In genomic region chr1:15020943-15021745, GRCh38 we compare ENCODE assay signal across 19 cellular contexts.
DNase-seq lines count a peak whose midpoint lies in the region; ATAC-seq and TF ChIP-seq lines count a peak whose summit lies in the region.
"Had no signal": no experiment of that assay in that cellular context is flagged by ENCODE, and none has a peak within 500 bp of the region (broad histone marks: within the 10 kb centered on the region; RNA-seq: fewer than 3 reads in every experiment).

No MANE protein-coding gene starts in this region.

- intact Hi-C loops in Right ventricle myocardium inferior (cut with DNase I) = no loop called here
- intact Hi-C loops in cardiac septum (cut with DNase I) = no loop called here
- intact Hi-C loops in heart right ventricle (cut with DNase I) = loop anchor here in 3 of 10 donors (5.0 to 10.0 kb wide), 3 partner anchors 79 to 906 kb away; no protein-coding TSS in a partner anchor
- intact Hi-C loops in vagina (cut with DNase I) = no loop called here

- H3K36me3 ChIP-seq in heart right ventricle (no peaks in the 10 kb centered on the region), vagina (no peaks in the 10 kb centered on the region), neural progenitor cell (no peaks in the 10 kb centered on the region)
- H3K36me3 ChIP-seq: ascending aorta, sigmoid colon had no signal

- H3K79me2 ChIP-seq in neural progenitor cell (ENCODE audit: low read depth) = no peaks in the 10 kb centered on the region

- no peaks in the 10 kb centered on the region for H3K27me3 ChIP-seq in heart right ventricle
- H3K27me3 ChIP-seq in vagina = no peaks in the 10 kb centered on the region
- no peaks in the 10 kb centered on the region for H3K27me3 ChIP-seq in neural progenitor cell
- H3K27me3 ChIP-seq: ascending aorta, sigmoid colon had no signal

- H3K36me3 Mint-ChIP-seq in neural progenitor cell = peaks cover 10% of the 10 kb centered on the region
- H3K36me3 Mint-ChIP-seq: activated naive CD4-positive, alpha-beta T cell treated with anti-CD3 and anti-CD28 coated beads, Interleukin-2, amount 50 U/mL, for 24 hours had no signal

- no peak overlapping the region for H3K27ac Mint-ChIP-seq in neural progenitor cell
- H3K27ac Mint-ChIP-seq: activated naive CD4-positive, alpha-beta T cell treated with anti-CD3 and anti-CD28 coated beads, Interleukin-2, amount 50 U/mL, for 24 hours; B cell; T-helper 2 cell treated with Interferon-gamma antibody and Interleukin-4, amounts not matched to agents 5 μg/mL and 100 μg/mL, for 36 hours had no signal

- no peak for TF ChIP-seq POLR2A in vagina (IDR thresholded peaks at IDR 0.05)

- no peak overlapping the region for H2AFZ ChIP-seq in neural progenitor cell (replicated peaks)

- H3F3A ChIP-seq in neural progenitor cell (ENCODE audit: low read depth) = no peaks in the 10 kb centered on the region

- H3K4me1 Mint-ChIP-seq in neural progenitor cell = peaks cover 24% of the 10 kb centered on the region
- H3K4me1 Mint-ChIP-seq: activated naive CD4-positive, alpha-beta T cell treated with anti-CD3 and anti-CD28 coated beads, Interleukin-2, amount 50 U/mL, for 24 hours; B cell had no signal

- 44 to 47% methylated on average over 18 of the region's 18 CpGs for WGBS in heart right ventricle, 2 donors

- H3K9ac ChIP-seq in neural progenitor cell = no peak overlapping the region

- H3K27me3 Mint-ChIP-seq in neural progenitor cell (ENCODE audit: insufficient read depth, low read depth) = peaks cover 4% of the 10 kb centered on the region
- H3K27me3 Mint-ChIP-seq: activated naive CD4-positive, alpha-beta T cell treated with anti-CD3 and anti-CD28 coated beads, Interleukin-2, amount 50 U/mL, for 24 hours; B cell had no signal

- H4K20me1 ChIP-seq in neural progenitor cell (ENCODE audit: low read depth) = no peaks in the 10 kb centered on the region

- no peaks in the 10 kb centered on the region for H3K9me3 Mint-ChIP-seq in neural progenitor cell
- H3K9me3 Mint-ChIP-seq: activated naive CD4-positive, alpha-beta T cell treated with anti-CD3 and anti-CD28 coated beads, Interleukin-2, amount 50 U/mL, for 24 hours; T-helper 2 cell treated with Interferon-gamma antibody and Interleukin-4, amounts not matched to agents 5 μg/mL and 100 μg/mL, for 36 hours had no signal

- H3K27ac ChIP-seq in heart right ventricle = peak overlapping the region in 7 of 10 donors; percentile 31 to 58 (median 50)
- H3K27ac ChIP-seq in vagina = peak overlapping the region; percentile 61
- H3K27ac ChIP-seq in neural progenitor cell = no peak overlapping the region
- H3K27ac ChIP-seq: ascending aorta had no signal

- H3K4me2 ChIP-seq in neural progenitor cell = no peak overlapping the region

- H3K4me3 ChIP-seq in heart right ventricle = no peak overlapping the region
- H3K4me3 ChIP-seq in vagina = no peak overlapping the region
- no peak overlapping the region for H3K4me3 ChIP-seq in neural progenitor cell
- H3K4me3 ChIP-seq: ascending aorta, sigmoid colon had no signal

- ATAC-seq in Right ventricle myocardium inferior (peak; percentile 51), heart right ventricle (peak; percentile 69 to 93 (median 84))
- ATAC-seq: stimulated activated naive CD8-positive, alpha-beta T cell treated with anti-CD3 and anti-CD28 coated beads, Interleukin-15, Interleukin-2, amounts not matched to agents 100 U/mL and 50 U/mL, for 24 hours had no signal

- H3K4me3 Mint-ChIP-seq in neural progenitor cell = no peak overlapping the region
- H3K4me3 Mint-ChIP-seq: activated naive CD4-positive, alpha-beta T cell treated with anti-CD3 and anti-CD28 coated beads, Interleukin-2, amount 50 U/mL, for 24 hours; B cell; T-helper 2 cell treated with Interferon-gamma antibody and Interleukin-4, amounts not matched to agents 5 μg/mL and 100 μg/mL, for 36 hours had no signal

- no peaks in the 10 kb centered on the region for H3K9me3 ChIP-seq in heart right ventricle
- no peaks in the 10 kb centered on the region for H3K9me3 ChIP-seq in vagina
- no peaks in the 10 kb centered on the region for H3K9me3 ChIP-seq in neural progenitor cell (ENCODE audit: low read depth)
- H3K9me3 ChIP-seq: ascending aorta, sigmoid colon had no signal

- DNase-seq in Right ventricle myocardium inferior (ENCODE audit: missing footprints) (no peak), cardiac septum (ENCODE audit: low spot score) (no peak), heart right ventricle (peak; percentile 43 to 72), lung microvascular endothelial cell (ENCODE audit: low read depth in 2 of 2) (peak; percentile 26 to 64), vagina (ENCODE audit: extremely low spot score in 2 of 2) (no peak), neural progenitor cell (ENCODE audit: low spot score) (no peak), cortex of kidney (lab: John Stamatoyannopoulos, UW) (no peak)
- DNase-seq in activated CD4-positive, alpha-beta T cell treated with anti-CD3 and anti-CD28 coated beads, Interleukin-2, amount 50 U/mL, for 48 hours = no peak
- DNase-seq: activated CD4-positive, CD25-positive, alpha-beta regulatory T cell; activated T-cell treated with anti-CD3 and anti-CD28 coated beads, Interleukin-2, amount 50 U/mL, for 48 hours; COR-L47; NCI-H1436 treated with DMSO at 0.1 percent for 48 hours; NCI-H82; sigmoid colon; stimulated activated naive CD8-positive, alpha-beta T cell treated with anti-CD3 and anti-CD28 coated beads, Interleukin-15, Interleukin-2, amounts not matched to agents 100 U/mL and 50 U/mL, for 24 hours had no signal

- H3K4me1 ChIP-seq in heart right ventricle (peaks cover 0 to 37% (median 9%) of the 10 kb centered on the region in 9 donors), vagina (peaks cover 18% of the 10 kb centered on the region), neural progenitor cell (no peaks in the 10 kb centered on the region)
- H3K4me1 ChIP-seq: sigmoid colon had no signal

- peak in 1 of 9 donors; percentile 2 for TF ChIP-seq CTCF in heart right ventricle (IDR thresholded peaks at IDR 0.05)
- no peak for TF ChIP-seq CTCF in vagina (IDR thresholded peaks at IDR 0.05)
- no peak for TF ChIP-seq CTCF in neural progenitor cell (IDR thresholded peaks at IDR 0.05)

Comparison
In these comparisons a context has a peak if more than half of its experiments do, and no peak if none do; other contexts are left out.
1. DNase-seq: peak in heart right ventricle (2 of 2) and lung microvascular endothelial cell (2 of 2); none in Right ventricle myocardium inferior (single experiment), cardiac septum (single experiment), vagina (0 of 2), activated CD4-positive, alpha-beta T cell treated with anti-CD3 and anti-CD28 coated beads, Interleukin-2, amount 50 U/mL, for 48 hours (0 of 2), neural progenitor cell (single experiment) and cortex of kidney (single experiment).